21 cellular contexts compared by ENCODE assay signal in the genomic region with DNA sequence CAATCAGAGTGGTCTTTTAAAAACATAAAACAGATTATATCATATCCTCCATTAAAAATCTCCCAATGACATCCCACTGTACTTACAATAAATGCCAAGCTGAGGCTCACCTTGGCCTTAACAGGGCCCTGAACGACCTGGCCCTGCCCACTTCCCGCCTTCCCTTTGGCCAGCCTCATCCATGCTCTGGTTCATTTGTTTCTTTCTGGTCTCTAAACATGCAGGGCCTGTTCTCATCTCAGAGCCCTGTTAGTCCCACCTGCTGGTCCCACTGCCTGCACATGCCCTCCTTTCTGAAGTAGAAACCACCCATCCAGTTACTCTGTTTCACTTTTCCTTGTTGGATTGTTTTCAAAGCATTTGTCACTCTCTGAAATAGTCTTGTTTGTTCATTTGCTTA.
"Had no signal": no experiment of that assay in that cellular context is flagged by ENCODE, and none has a peak within 500 bp of the region (broad histone marks: within the 10 kb centered on the region; RNA-seq: fewer than 3 reads in every experiment).

No MANE protein-coding gene starts in this region.

- H3K27me3 ChIP-seq: brain microvascular endothelial cell, cardiac muscle cell had no signal

- H3K27ac Mint-ChIP-seq: activated CD4-positive, alpha-beta memory T cell treated with anti-CD3 and anti-CD28 coated beads, Interleukin-2, amount 10 ng/mL, durations not matched to agents 7 days and 5 days; activated CD4-positive, alpha-beta T cell treated with anti-CD3 and anti-CD28 coated beads for 36 hours; activated naive CD4-positive, alpha-beta T cell treated with anti-CD3 and anti-CD28 coated beads, Interleukin-2, amount 10 ng/mL, durations not matched to agents 7 days and 5 days; activated naive CD8-positive, alpha-beta T cell treated with anti-CD3 and anti-CD28 coated beads for 36 hours; activated T-cell treated with anti-CD3 and anti-CD28 coated beads, Interleukin-2, amount 50 U/mL, for 72 hours; activated T-helper 2 cell treated with anti-CD3 and anti-CD28 coated beads, Interferon-gamma antibody, Interleukin-2, Interleukin-4, amounts not matched to agents 10 μg/mL and 5 μg/mL and 100 μg/mL, durations not matched to agents 14 hours and 24 hours and 36 hours had no signal

- H3K36me3 ChIP-seq: brain microvascular endothelial cell, cardiac muscle cell had no signal

- H3K9me3 Mint-ChIP-seq: activated CD4-positive, alpha-beta memory T cell treated with anti-CD3 and anti-CD28 coated beads, Interleukin-2, amount 10 ng/mL, durations not matched to agents 7 days and 5 days; activated naive CD4-positive, alpha-beta T cell treated with anti-CD3 and anti-CD28 coated beads, Interleukin-2, amount 10 ng/mL, durations not matched to agents 7 days and 5 days; activated T-helper 2 cell treated with anti-CD3 and anti-CD28 coated beads, Interferon-gamma antibody, Interleukin-2, Interleukin-4, amounts not matched to agents 10 μg/mL and 5 μg/mL and 100 μg/mL, durations not matched to agents 14 hours and 24 hours and 36 hours had no signal

- H3K27ac ChIP-seq: brain microvascular endothelial cell, cardiac muscle cell, SK-N-MC, VCaP had no signal

- H3K4me3 Mint-ChIP-seq: activated CD4-positive, alpha-beta memory T cell treated with anti-CD3 and anti-CD28 coated beads, Interleukin-2, amount 10 ng/mL, durations not matched to agents 7 days and 5 days; activated CD4-positive, alpha-beta T cell treated with anti-CD3 and anti-CD28 coated beads for 36 hours; activated naive CD4-positive, alpha-beta T cell treated with anti-CD3 and anti-CD28 coated beads, Interleukin-2, amount 10 ng/mL, durations not matched to agents 7 days and 5 days; activated naive CD8-positive, alpha-beta T cell treated with anti-CD3 and anti-CD28 coated beads for 36 hours; activated T-cell treated with anti-CD3 and anti-CD28 coated beads, Interleukin-2, amount 50 U/mL, for 72 hours had no signal

- H3K36me3 Mint-ChIP-seq: activated naive CD4-positive, alpha-beta T cell treated with anti-CD3 and anti-CD28 coated beads, Interleukin-2, amount 10 ng/mL, durations not matched to agents 7 days and 5 days; activated naive CD8-positive, alpha-beta T cell treated with anti-CD3 and anti-CD28 coated beads for 36 hours had no signal

- DNase-seq: activated CD4-positive, alpha-beta memory T cell treated with anti-CD3 and anti-CD28 coated beads, Interleukin-2, amount 10 ng/mL, durations not matched to agents 7 days and 5 days; activated CD4-positive, alpha-beta T cell treated with anti-CD3 and anti-CD28 coated beads for 36 hours; activated CD4-positive, alpha-beta T cell treated with anti-CD3 and anti-CD28 coated beads, Interleukin-2, amount 50 U/mL, for 1 hour; activated CD8-positive, alpha-beta memory T cell treated with anti-CD3 and anti-CD28 coated beads, Interleukin-2, amount 50 U/mL, for 4 hours; activated gamma-delta T cell treated with Interleukin-2 at 50 U/mL for 16 hours; activated naive CD4-positive, alpha-beta T cell treated with anti-CD3 and anti-CD28 coated beads, Interleukin-2, amount 10 ng/mL, durations not matched to agents 7 days and 5 days; activated naive CD8-positive, alpha-beta T cell treated with anti-CD3 and anti-CD28 coated beads for 36 hours; activated T-cell treated with anti-CD3 and anti-CD28 coated beads, Interleukin-2, amount 50 U/mL, for 72 hours; brain microvascular endothelial cell; KG1; NCI-H1092; NCI-H1930; NCI-H2171 treated with DMSO at 0.1 percent for 48 hours; NCI-H226; NCI-H524; NCI-H82; T-helper 1 cell had no signal

- H3K4me3 ChIP-seq: cardiac muscle cell, SK-N-MC had no signal

- ATAC-seq: activated CD4-positive, alpha-beta T cell treated with anti-CD3 and anti-CD28 coated beads for 36 hours; activated T-cell treated with anti-CD3 and anti-CD28 coated beads, Interleukin-2, amount 50 U/mL, for 72 hours had no signal

- H3K4me1 Mint-ChIP-seq: activated CD4-positive, alpha-beta memory T cell treated with anti-CD3 and anti-CD28 coated beads, Interleukin-2, amount 10 ng/mL, durations not matched to agents 7 days and 5 days; activated CD4-positive, alpha-beta T cell treated with anti-CD3 and anti-CD28 coated beads for 36 hours; activated naive CD4-positive, alpha-beta T cell treated with anti-CD3 and anti-CD28 coated beads, Interleukin-2, amount 10 ng/mL, durations not matched to agents 7 days and 5 days; activated naive CD8-positive, alpha-beta T cell treated with anti-CD3 and anti-CD28 coated beads for 36 hours had no signal
